In genomic region chr15:77632760-77633133, GRCh38 we compare ENCODE assay signal across 9 cellular contexts. TPM values are rescaled to one million over a fixed set of nuclear protein-coding genes. Genes with fewer than 3 reads are reported as not detected.
DNase-seq lines count a peak whose midpoint lies in the region; ATAC-seq and TF ChIP-seq lines count a peak whose summit lies in the region.
"Had no signal": no experiment of that assay in that cellular context is flagged by ENCODE, and none has a peak within 500 bp of the region (broad histone marks: within the 10 kb centered on the region; RNA-seq: fewer than 3 reads in every experiment).

Gene LINGO1, minus strand, starts transcription at chr15:77632912. Its CDS starts 597 bp downstream, at chr15:77632315.

- TF ChIP-seq CTCF in NB4 (IDR thresholded peaks at IDR 0.05; ENCODE audit: low read depth, low read length): no peak

- WGBS in aorta, 2 donors: 0 to 2% methylated on average over 5 to 48 of the region's 48 CpGs

- peaks cover 0 to 32% (median 16%) of the 10 kb centered on the region in 10 experiments; a peak in 16 of 20 replicates for H3K4me1 ChIP-seq in BLaER1 treated with 17β-estradiol and CSF1 and Interleukin-3, amounts not matched to agents 10 nM and 100 nM
- peaks cover 14% of the 10 kb centered on the region for H3K4me1 ChIP-seq in effector memory CD4-positive, alpha-beta T cell (ENCODE audit: control insufficient read depth, insufficient read depth, low read length, poor library complexity, severe bottlenecking)
- peaks cover 8 to 15% of the 10 kb centered on the region in 2 donors for H3K4me1 ChIP-seq in mucosa of rectum (ENCODE audit: control insufficient read depth in 2 of 2, insufficient read depth in 2 of 2, low read length in 2 of 2)
- H3K4me1 ChIP-seq in aorta (ENCODE audit: control insufficient read depth in 1 of 2, insufficient read depth in 2 of 2, low read length in 2 of 2): no peaks in the 10 kb centered on the region

- peak within 1 kb of the TSS in 10 of 11 experiments; percentile 29 to 66 (median 52); a peak in 19 of 22 replicates for H3K9ac ChIP-seq in BLaER1 treated with 17β-estradiol and CSF1 and Interleukin-3, amounts not matched to agents 10 nM and 100 nM
- H3K9ac ChIP-seq in mucosa of rectum (ENCODE audit: low read depth in 1 of 2, low read length in 2 of 2): no peak within 1 kb of the TSS

- DNase-seq in NB4 (ENCODE audit: low read depth) (peak; percentile 16), aorta (no peak)
- no peak for DNase-seq in effector memory CD4-positive, alpha-beta T cell
- DNase-seq in stimulated activated CD4-positive, alpha-beta T cell treated with anti-CD3 and anti-CD28 coated beads, Interleukin-12 subunit alpha, Interleukin-12 subunit beta, amount 100 ng/mL, for 4 hours: no peak
- no peak for DNase-seq in activated CD4-positive, CD25-positive, alpha-beta regulatory T cell treated with anti-CD3 and anti-CD28 coated beads, Interleukin-2, amount 50 U/mL, for 72 hours

- no peak for ATAC-seq in aorta (ENCODE audit: low FRiP score)
- no peak for ATAC-seq in HG03442 (IDR thresholded peaks at IDR 0.05; ENCODE audit: unreplicated experiment)

- peaks cover 73 to 93% (median 89%) of the 10 kb centered on the region in 11 experiments for H3K27me3 ChIP-seq in BLaER1 treated with 17β-estradiol and CSF1 and Interleukin-3, amounts not matched to agents 10 nM and 100 nM
- peaks cover 37% of the 10 kb centered on the region for H3K27me3 ChIP-seq in effector memory CD4-positive, alpha-beta T cell (replicated peaks; ENCODE audit: control insufficient read depth, insufficient read depth, low read length, poor library complexity, severe bottlenecking)
- H3K27me3 ChIP-seq in mucosa of rectum (ENCODE audit: control insufficient read depth in 2 of 2, insufficient read depth in 2 of 2, low read length in 2 of 2): peaks cover 30 to 45% of the 10 kb centered on the region in 2 donors
- no peaks in the 10 kb centered on the region for H3K27me3 ChIP-seq in aorta (ENCODE audit: control insufficient read depth in 1 of 2, insufficient read depth in 2 of 2, low read length in 1 of 2)

- H3K9me3 ChIP-seq in BLaER1 treated with 17β-estradiol and CSF1 and Interleukin-3, amounts not matched to agents 10 nM and 100 nM (replicated peaks in 1 of 11): no peaks in the 10 kb centered on the region
- H3K9me3 ChIP-seq in effector memory CD4-positive, alpha-beta T cell (ENCODE audit: control insufficient read depth, low read length): no peaks in the 10 kb centered on the region
- H3K9me3 ChIP-seq in mucosa of rectum (ENCODE audit: control insufficient read depth in 2 of 2, low read length in 2 of 2) (no peaks in the 10 kb centered on the region), aorta (ENCODE audit: control insufficient read depth, low read length) (peaks cover 1% of the 10 kb centered on the region)

- H4K20me1 ChIP-seq in BLaER1 treated with 17β-estradiol and CSF1 and Interleukin-3, amounts not matched to agents 10 nM and 100 nM: peaks cover 0 to 60% (median 20%) of the 10 kb centered on the region in 11 experiments; a peak in 15 of 22 replicates

- H3K27ac ChIP-seq in BLaER1 treated with 17β-estradiol and CSF1 and Interleukin-3, amounts not matched to agents 10 nM and 100 nM: no peak within 1 kb of the TSS
- H3K27ac ChIP-seq in effector memory CD4-positive, alpha-beta T cell (ENCODE audit: insufficient read depth, low read length, poor library complexity, severe bottlenecking): no peak within 1 kb of the TSS
- H3K27ac ChIP-seq in mucosa of rectum (ENCODE audit: low read depth in 2 of 2, low read length in 2 of 2): no peak within 1 kb of the TSS
- no peak within 1 kb of the TSS for H3K27ac ChIP-seq in aorta (ENCODE audit: low read depth in 1 of 2, low read length in 2 of 2)

- H3K4me2 ChIP-seq in BLaER1 treated with 17β-estradiol and CSF1 and Interleukin-3, amounts not matched to agents 10 nM and 100 nM: peak within 1 kb of the TSS; percentile 75 to 99 (median 97)

- intact Hi-C loops in aorta (cut with DNase I): loop anchor here (5.0 to 10.0 kb wide), 3 partner anchors 192 to 528 kb away; no protein-coding TSS in a partner anchor

- H3K36me3 ChIP-seq in BLaER1 treated with 17β-estradiol and CSF1 and Interleukin-3, amounts not matched to agents 10 nM and 100 nM: no peaks in the 10 kb centered on the region
- H3K36me3 ChIP-seq in effector memory CD4-positive, alpha-beta T cell (ENCODE audit: control insufficient read depth, insufficient read depth, low read length): no peaks in the 10 kb centered on the region
- no peaks in the 10 kb centered on the region for H3K36me3 ChIP-seq in mucosa of rectum (ENCODE audit: control insufficient read depth in 2 of 2, insufficient read depth in 2 of 2, low read length in 2 of 2)
- no peaks in the 10 kb centered on the region for H3K36me3 ChIP-seq in aorta (ENCODE audit: control insufficient read depth in 1 of 2, insufficient read depth in 2 of 2, low read length in 1 of 2)

- no peak for TF ChIP-seq POLR2A in NB4 (IDR thresholded peaks at IDR 0.05; ENCODE audit: extremely low read depth, insufficient read length)

- peak within 1 kb of the TSS; percentile 43 to 70 (median 58) for H3K4me3 ChIP-seq in BLaER1 treated with 17β-estradiol and CSF1 and Interleukin-3, amounts not matched to agents 10 nM and 100 nM
- H3K4me3 ChIP-seq in NB4 (ENCODE audit: low read depth, low read length): no peak within 1 kb of the TSS
- H3K4me3 ChIP-seq in effector memory CD4-positive, alpha-beta T cell (ENCODE audit: insufficient read depth, low read depth, low read length, poor library complexity, severe bottlenecking): peak within 1 kb of the TSS; percentile 40
- H3K4me3 ChIP-seq in mucosa of rectum (ENCODE audit: low read length in 2 of 2): peak within 1 kb of the TSS; percentile 63
- peak within 1 kb of the TSS; percentile 19 to 57 for H3K4me3 ChIP-seq in aorta (ENCODE audit: low read length in 2 of 2)

RNA-seq across cellular contexts. Expression of gene LINGO1, which starts in this region (rescaled TPM):
- total RNA-seq in aorta: 1 to 10 TPM; 1.9 to 2.1 TPM
- polyA plus RNA-seq in aorta: 1 to 10 TPM in 1 of 2 donors, under 1 TPM in 1; 0.38 to 1.0 TPM
- total RNA-seq: myocyte had no signal

Comparison
In these comparisons a context has a peak if more than half of its experiments do, and no peak if none do; other contexts are left out.
1. H3K9ac ChIP-seq: peak in BLaER1 treated with 17β-estradiol and CSF1 and Interleukin-3, amounts not matched to agents 10 nM and 100 nM (10 of 11); none in mucosa of rectum (0 of 2).